In genomic region chr9:36218411-36218901, GRCh38 we compare ENCODE assay signal across 1 cellular context.
TF ChIP-seq lines count a peak whose summit lies in the region.

No MANE protein-coding gene starts in this region.

TF ChIP-seq in K562, 482 proteins besides CTCF, POLR2A, EP300 and RAD21 (continued from another document):
- TF ChIP-seq GMEB1 (CRISPR knock-in tag; IDR thresholded peaks at IDR 0.05) (no peak), E2F4 (CRISPR knock-in tag; IDR thresholded peaks at IDR 0.05; ENCODE audit: low read depth) (no peak), TCF7L2 (IDR thresholded peaks at IDR 0.05; ENCODE audit: low read depth, low read length) (no peak), SOX6 (IDR thresholded peaks at IDR 0.05) (peak; percentile 32; the same call in 1 of the 2 replicates)
